Comparison of ENCODE assay signal across 8 cellular contexts in genomic region chr3:126983653-126984390, GRCh38. TPM values are rescaled to one million over a fixed set of nuclear protein-coding genes. Genes with fewer than 3 reads are reported as not detected.
DNase-seq lines count a peak whose midpoint lies in the region; ATAC-seq and TF ChIP-seq lines count a peak whose summit lies in the region.

No MANE protein-coding gene starts in this region.

- peaks cover 7% of the 10 kb centered on the region for H3K36me3 ChIP-seq in BJ (ENCODE audit: control insufficient read depth, insufficient read depth, low read length)
- H3K36me3 ChIP-seq in HCT116 (ENCODE audit: control insufficient read depth in 1 of 2, insufficient read depth in 2 of 2, low read length in 2 of 2) = no peaks in the 10 kb centered on the region
- H3K36me3 ChIP-seq in stomach smooth muscle (ENCODE audit: control insufficient read depth in 2 of 2, insufficient read depth in 2 of 2, low read length in 2 of 2) = peaks cover 0 to under 1% of the 10 kb centered on the region in 2 donors

- H3K27me3 ChIP-seq in BJ (ENCODE audit: control insufficient read depth, insufficient read depth, low read length) = no peaks in the 10 kb centered on the region
- H3K27me3 ChIP-seq in HCT116 (ENCODE audit: insufficient read depth, low read length) = no peaks in the 10 kb centered on the region
- H3K27me3 ChIP-seq in stomach smooth muscle (ENCODE audit: control insufficient read depth in 1 of 2, insufficient read depth in 2 of 2, low read length in 2 of 2) = peaks cover 0 to 9% of the 10 kb centered on the region in 2 donors

- peak overlapping the region; percentile 88 for H3K4me2 ChIP-seq in HCT116 (ENCODE audit: low read length)

- H3K4me1 ChIP-seq in HCT116 (ENCODE audit: control insufficient read depth in 1 of 2, insufficient read depth in 2 of 2, low read length in 2 of 2) = peaks cover 2 to 19% of the 10 kb centered on the region in 2 experiments; a peak in 3 of 4 replicates
- H3K4me1 ChIP-seq in stomach smooth muscle (ENCODE audit: control insufficient read depth, insufficient read depth, low read length) = peaks cover 22% of the 10 kb centered on the region

- peaks cover 8% of the 10 kb centered on the region for H3K4me1 Mint-ChIP-seq in memory B cell

- H3K9ac ChIP-seq in HCT116 (ENCODE audit: low read length) (peak overlapping the region; percentile 72), stomach smooth muscle (ENCODE audit: low read length in 2 of 2) (peak overlapping the region; percentile 64 to 68)

- no peaks in the 10 kb centered on the region for H3K9me3 Mint-ChIP-seq in memory B cell

- CTCF ChIA-PET in BJ (lab: Yijun Ruan, JAX) = interaction anchor here (0.8 to 7.2 kb wide), 11 partner anchors 14 to 304 kb away, joined by 3 to 81 read pairs (median 3); no protein-coding TSS in a partner anchor
- CTCF ChIA-PET in HCT116 (lab: Charles Lee) = no interaction called here

- TF ChIP-seq RAD21 in HCT116 (IDR thresholded peaks at IDR 0.05; ENCODE audit: low read depth) = no peak

- peak overlapping the region; percentile 67 for H3K4me3 Mint-ChIP-seq in memory B cell

- TF ChIP-seq CTCF in BJ (IDR thresholded peaks at IDR 0.05; ENCODE audit: insufficient read depth, low read depth, low read length) = no peak
- TF ChIP-seq CTCF in HCT116 (IDR thresholded peaks at IDR 0.05 in 2 of 3, conservative IDR thresholded peaks at IDR 0.05 in 1 of 3; ENCODE audit: borderline replicate concordance in 1 of 3, insufficient read depth in 1 of 3, low read depth in 2 of 3, low read length in 2 of 3) = no peak

- POLR2A ChIA-PET in BJ (lab: Charles Lee) = interaction anchor here (0.5 kb wide), 1 partner anchor 210 kb away, joined by 3 read pairs; no protein-coding TSS in a partner anchor
- POLR2A ChIA-PET in HCT116 (lab: Charles Lee) = no interaction called here

- DNase-seq in BJ (ENCODE audit: low read depth) (no peak), HCT116 (ENCODE audit: low read depth, low spot score) (no peak), T-helper 22 cell (ENCODE audit: low read depth) (peak; percentile 37), dedifferentiated amniotic fluid mesenchymal stem cell (ENCODE audit: extremely low spot score) (peak; percentile 27), memory B cell (ENCODE audit: low spot score in 2 of 2) (peak; percentile 26 to 55), anterior cingulate cortex (lab: John Stamatoyannopoulos, UW) (no peak)

- intact Hi-C loops in HCT116 (cut with micrococcal nuclease) = loop anchor here (5.0 to 10.0 kb wide), 2 partner anchors 318 to 471 kb away; no protein-coding TSS in a partner anchor

- no peak for TF ChIP-seq POLR2A in HCT116 (IDR thresholded peaks at IDR 0.05; ENCODE audit: borderline replicate concordance, extremely low read depth, insufficient read depth, insufficient read length)

- H3K27ac ChIP-seq in HCT116 (ENCODE audit: low read depth, low read length) = peak overlapping the region; percentile 67; the same call in 1 of the 2 replicates
- H3K27ac ChIP-seq in stomach smooth muscle (ENCODE audit: low read length) = no peak overlapping the region

- peak overlapping the region; percentile 83 for H3K4me3 ChIP-seq in BJ (ENCODE audit: low read depth, low read length)
- peak overlapping the region; percentile 67 to 74 for H3K4me3 ChIP-seq in HCT116 (replicated peaks in 1 of 2; ENCODE audit: low read depth in 1 of 2, low read length in 2 of 2)
- H3K4me3 ChIP-seq in stomach smooth muscle (ENCODE audit: low read length in 2 of 2) = peak overlapping the region; percentile 62 to 77

- no peak overlapping the region for H3K27ac Mint-ChIP-seq in memory B cell

- no peaks in the 10 kb centered on the region for H3K9me3 ChIP-seq in HCT116 (ENCODE audit: control insufficient read depth in 1 of 2, insufficient read depth in 1 of 2, low read depth in 1 of 2, low read length in 2 of 2)
- no peaks in the 10 kb centered on the region for H3K9me3 ChIP-seq in stomach smooth muscle (ENCODE audit: control insufficient read depth in 2 of 2, low read length in 2 of 2)

- no peaks in the 10 kb centered on the region for H4K20me1 ChIP-seq in HCT116 (ENCODE audit: insufficient read depth)

- H2AFZ ChIP-seq in HCT116 (ENCODE audit: low read depth, low read length, poor library complexity, severe bottlenecking) = no peak overlapping the region

- BruUV-seq in HCT116 (replicated peaks; lab: Mats Ljungman, UMichigan) = no TSS peak

- peaks cover 40% of the 10 kb centered on the region for H3K79me2 ChIP-seq in HCT116 (ENCODE audit: insufficient read depth, low read length)

- no peaks in the 10 kb centered on the region for H3K9me2 ChIP-seq in HCT116 (ENCODE audit: insufficient read depth)

- RAD21 ChIA-PET in HCT116 (lab: Charles Lee; ENCODE audit: low non-redundant PET in 1 of 2, low total read pairs in 2 of 2, uncharacterized antibody in 2 of 2, unreplicated experiment in 2 of 2) = no interaction called here

- H3K27me3 Mint-ChIP-seq in memory B cell = peaks cover 7% of the 10 kb centered on the region

- H3K36me3 Mint-ChIP-seq in memory B cell = peaks cover 2% of the 10 kb centered on the region

- ATAC-seq in HCT116 (peak; percentile 18), memory B cell (ENCODE audit: low read depth) (no peak), HG02870 (IDR thresholded peaks at IDR 0.05; ENCODE audit: unreplicated experiment) (no peak)

TF ChIP-seq in HCT116, 20 proteins besides CTCF, POLR2A, EP300 and RAD21:
- TF ChIP-seq MAX (IDR thresholded peaks at IDR 0.05) (no peak), ZFX (IDR thresholded peaks at IDR 0.05) (peak; percentile 77)

RNA-seq across cellular contexts. Expression of gene PLXNA1, which starts 0.9 kb away (rescaled TPM):
- 34.7 and 57.2 TPM in 2 replicates for polyA plus RNA-seq in BJ (2011; rRNA removed)
- polyA minus RNA-seq in BJ (2011; rRNA and poly(A)+ RNA removed) = 48.2 and 67.0 TPM in 2 replicates
- 30.3 TPM for total RNA-seq in HCT116 (2021; ENCODE audit: unreplicated experiment)
- 26.1 and 35.2 TPM in 2 replicates for polyA plus RNA-seq in HCT116 (2012)

Comparison
In these comparisons a context has a peak if more than half of its experiments do, and no peak if none do; other contexts are left out.
1. DNase-seq: peak in T-helper 22 cell (single experiment), dedifferentiated amniotic fluid mesenchymal stem cell (single experiment) and memory B cell (2 of 2); none in BJ (single experiment), HCT116 (single experiment) and anterior cingulate cortex (0 of 58).
2. Peak in every context shown above with its lines, with median percentiles within 50 percentile points of each other: H3K4me3 ChIP-seq.